15 cellular contexts compared by ENCODE assay signal in the genomic region with DNA sequence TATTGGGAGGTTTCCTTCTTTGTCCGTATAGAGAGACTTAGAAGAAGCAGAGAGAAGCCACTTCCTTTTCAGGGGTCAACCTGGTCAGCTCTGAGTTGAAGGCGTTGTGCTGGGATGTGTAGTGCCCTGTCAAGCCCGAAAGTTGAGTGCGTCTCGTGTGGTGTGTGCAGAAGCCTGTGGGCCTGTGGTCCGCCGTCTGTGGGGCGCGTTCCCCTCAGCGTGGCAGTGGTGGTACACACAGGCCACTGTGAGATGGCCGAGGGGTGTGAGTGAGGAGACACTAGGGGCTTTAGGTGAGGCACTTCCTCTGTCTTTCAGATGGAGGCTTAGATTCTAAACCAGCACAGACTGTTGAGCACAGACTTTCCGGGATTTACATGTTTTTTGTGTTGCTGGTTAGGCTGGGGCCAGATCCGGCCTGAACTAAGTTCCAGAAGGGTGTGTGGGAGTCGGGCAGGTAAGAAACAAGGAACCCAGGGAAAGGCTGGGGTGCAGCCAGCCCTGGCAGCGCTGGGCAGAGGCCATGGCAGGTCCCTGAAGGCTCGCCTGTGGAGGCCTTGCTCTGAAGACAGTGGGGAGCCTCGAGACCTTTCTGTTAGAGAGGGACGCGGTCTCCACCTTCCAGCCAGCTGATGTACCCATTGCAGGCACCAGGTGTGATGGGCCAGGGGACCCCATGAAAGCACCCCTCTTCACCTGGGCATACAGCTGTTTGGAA.
DNase-seq lines count a peak whose midpoint lies in the region; ATAC-seq, FAIRE-seq and TF ChIP-seq lines count a peak whose summit lies in the region.
"Had no signal": no experiment of that assay in that cellular context is flagged by ENCODE, and none has a peak within 500 bp of the region (broad histone marks: within the 10 kb centered on the region; RNA-seq: fewer than 3 reads in every experiment).

No MANE protein-coding gene starts in this region.

- no peak overlapping the region for H2BK15ac ChIP-seq in H9 (ENCODE audit: low read depth, low read length)

- no peak overlapping the region for H3K27ac ChIP-seq in H9 (ENCODE audit: insufficient read length, low read depth, low read length)
- H3K27ac ChIP-seq in kidney (ENCODE audit: low read depth in 2 of 2, low read length in 2 of 2) = no peak overlapping the region
- H3K27ac ChIP-seq in sigmoid colon = no peak overlapping the region
- H3K27ac ChIP-seq: HL-60 had no signal

- H3K4me1 Mint-ChIP-seq in H9 (peaks cover 35 to 46% of the 10 kb centered on the region in 2 experiments), T-helper 17 cell (peaks cover 26% of the 10 kb centered on the region)

- no peak for FAIRE-seq in kidney (lab: Jason Lieb, UNC)
- FAIRE-seq: K562 had no signal

- no peak overlapping the region for H3K56ac ChIP-seq in H9 (ENCODE audit: insufficient read length, low read depth, low read length)

- no peak overlapping the region for H3K4me2 ChIP-seq in H9 (ENCODE audit: insufficient read depth, insufficient read length, low read length)

- no peak overlapping the region for H4K91ac ChIP-seq in H9 (ENCODE audit: insufficient read length, low read depth, low read length)

- TF ChIP-seq POLR2A in sigmoid colon (IDR thresholded peaks at IDR 0.05) = no peak

- no peaks in the 10 kb centered on the region for H3K79me1 ChIP-seq in H9 (ENCODE audit: insufficient read depth, low read depth, low read length, poor library complexity, severe bottlenecking)

- H2AFZ ChIP-seq in H9 (ENCODE audit: low read length) = no peak overlapping the region

- H3K36me3 Mint-ChIP-seq in H9 (ENCODE audit: insufficient read depth in 1 of 3, low read depth in 3 of 3) = no peaks in the 10 kb centered on the region; a peak in 2 of 7 replicates
- H3K36me3 Mint-ChIP-seq in T-helper 17 cell (ENCODE audit: low read depth) = peaks cover 4% of the 10 kb centered on the region

- no peaks in the 10 kb centered on the region; the same call in 1 of the 2 replicates for H3K27me3 Mint-ChIP-seq in H9 (ENCODE audit: low read depth)
- H3K27me3 Mint-ChIP-seq in T-helper 17 cell = no peaks in the 10 kb centered on the region

- H3K79me2 ChIP-seq in H9 (ENCODE audit: insufficient read depth, low read length) = no peaks in the 10 kb centered on the region; the same call in 1 of the 2 replicates

- TF ChIP-seq CTCF in H9 (conservative IDR thresholded peaks at IDR 0.05) = no peak
- TF ChIP-seq CTCF in kidney (IDR thresholded peaks at IDR 0.05; ENCODE audit: borderline replicate concordance, extremely low read depth, insufficient read depth) = no peak
- TF ChIP-seq CTCF in sigmoid colon (IDR thresholded peaks at IDR 0.05) = no peak

- no peak overlapping the region for H3K4me3 ChIP-seq in kidney (ENCODE audit: low read length in 2 of 2)
- no peak overlapping the region for H3K4me3 ChIP-seq in sigmoid colon
- H3K4me3 ChIP-seq: K562 had no signal

- H3K4ac ChIP-seq in H9 (ENCODE audit: low read depth, low read length) = no peak overlapping the region

- 0 out of 2 replicates have a peak, but pooled peaks cover 2% of the 10 kb centered on the region for H3K4me1 ChIP-seq in H9 (ENCODE audit: insufficient read depth, low read length)
- no peaks in the 10 kb centered on the region for H3K4me1 ChIP-seq in kidney (ENCODE audit: control insufficient read depth in 1 of 2, insufficient read depth in 1 of 2, low read depth in 1 of 2, low read length in 2 of 2)
- no peaks in the 10 kb centered on the region for H3K4me1 ChIP-seq in sigmoid colon

- no peaks in the 10 kb centered on the region for H3K36me3 ChIP-seq in kidney (ENCODE audit: control insufficient read depth in 1 of 2, insufficient read depth in 2 of 2, low read length in 2 of 2)
- no peaks in the 10 kb centered on the region for H3K36me3 ChIP-seq in sigmoid colon

- no peak overlapping the region for H2BK5ac ChIP-seq in H9 (ENCODE audit: insufficient read length, low read length)

- H3K27me3 ChIP-seq in H9 (ENCODE audit: insufficient read depth, low read length) (no peaks in the 10 kb centered on the region), sigmoid colon (no peaks in the 10 kb centered on the region)

- H4K8ac ChIP-seq in H9 (replicated peaks; ENCODE audit: insufficient read length, low read depth, low read length) = no peak overlapping the region

- no peak overlapping the region for H2BK20ac ChIP-seq in H9 (ENCODE audit: low read depth, low read length, poor library complexity, severe bottlenecking)

- no peak overlapping the region for H3K23ac ChIP-seq in H9 (ENCODE audit: insufficient read length, low read depth, low read length)

- no peak for TF ChIP-seq EP300 in sigmoid colon (IDR thresholded peaks at IDR 0.05)

- DNase-seq in H9 (no peak), T-helper 17 cell (no peak), kidney (peak; percentile 47), sigmoid colon (peak; percentile 47), putamen (ENCODE audit: low spot score) (no peak), hypothalamus (lab: John Stamatoyannopoulos, UW) (no peak), posterior vena cava (ENCODE audit: low spot score) (no peak)
- DNase-seq: DMS 273 treated with DMSO at 0.1 percent for 48 hours, NCI-H1436 treated with DMSO at 0.1 percent for 48 hours, NCI-H2081, NCI-H510A treated with DMSO at 0.1 percent for 48 hours, SIG-M5 had no signal

- no CpG with 5 or more reads among the region's 19 CpGs for WGBS in H9 (ENCODE audit: extremely low coverage, insufficient read length, low lambda C conversion rate)
- WGBS in sigmoid colon, 2 donors = 96% methylated on average over 19 of the region's 19 CpGs

- no peaks in the 10 kb centered on the region for H3K23me2 ChIP-seq in H9 (ENCODE audit: insufficient read length, low read depth, low read length, poor library complexity, severe bottlenecking)

- H3K14ac ChIP-seq in H9 (ENCODE audit: insufficient read depth, low read length) = no peak overlapping the region; the same call in 1 of the 2 replicates

- H2AK5ac ChIP-seq in H9 (ENCODE audit: insufficient read length, low read length) = no peak overlapping the region

- no peak overlapping the region for H3K4me3 Mint-ChIP-seq in H9
- H3K4me3 Mint-ChIP-seq in T-helper 17 cell = no peak overlapping the region

- ATAC-seq in T-helper 17 cell = no peak
- no peak for ATAC-seq in GM21619 (IDR thresholded peaks at IDR 0.05; ENCODE audit: unreplicated experiment)
- ATAC-seq: K562 had no signal

- no peaks in the 10 kb centered on the region for H4K20me1 ChIP-seq in H9 (ENCODE audit: control insufficient read depth, insufficient read depth, insufficient read length)

- H3K18ac ChIP-seq in H9 (ENCODE audit: insufficient read length, low read depth, low read length) = no peak overlapping the region

- H3K9ac ChIP-seq in H9 (ENCODE audit: extremely low read depth, insufficient read length, low read length) (no peak overlapping the region), kidney (ENCODE audit: low read length in 2 of 2) (no peak overlapping the region)

- H3K27ac Mint-ChIP-seq in H9 (peak overlapping the region; percentile 19 to 80 (median 75); a peak in 5 of 7 replicates), T-helper 17 cell (peak overlapping the region; percentile 47)

- no peak overlapping the region for H3T11ph ChIP-seq in H9 (ENCODE audit: low read length)

- H2BK12ac ChIP-seq in H9 (ENCODE audit: insufficient read length, low read depth, low read length) = no peak overlapping the region

- H2BK120ac ChIP-seq in H9 (ENCODE audit: low read depth, low read length, poor library complexity, severe bottlenecking) = no peak overlapping the region

- no peaks in the 10 kb centered on the region for H3K9me3 ChIP-seq in H9 (ENCODE audit: control insufficient read depth, low read depth, low read length)
- H3K9me3 ChIP-seq in T-helper 17 cell (ENCODE audit: control insufficient read depth, low read length, poor library complexity, severe bottlenecking) = no peaks in the 10 kb centered on the region
- no peaks in the 10 kb centered on the region for H3K9me3 ChIP-seq in kidney (ENCODE audit: control insufficient read depth in 1 of 2, low read length in 2 of 2)
- no peaks in the 10 kb centered on the region for H3K9me3 ChIP-seq in sigmoid colon

- intact Hi-C loops in kidney (cut with DNase I) (no loop called here), sigmoid colon (cut with DNase I) (no loop called here), posterior vena cava (cut with DNase I) (no loop called here)

- H3K9me3 Mint-ChIP-seq in H9 = no peaks in the 10 kb centered on the region

- H4K5ac ChIP-seq in H9 (ENCODE audit: insufficient read length, low read depth, low read length) = no peak overlapping the region

Comparison
In these comparisons a context has a peak if more than half of its experiments do, and no peak if none do; other contexts are left out.
1. DNase-seq: peak in kidney (single experiment) and sigmoid colon (single experiment); none in H9 (single experiment), T-helper 17 cell (0 of 3), putamen (single experiment), hypothalamus (0 of 51) and posterior vena cava (single experiment).